In the genomic region with DNA sequence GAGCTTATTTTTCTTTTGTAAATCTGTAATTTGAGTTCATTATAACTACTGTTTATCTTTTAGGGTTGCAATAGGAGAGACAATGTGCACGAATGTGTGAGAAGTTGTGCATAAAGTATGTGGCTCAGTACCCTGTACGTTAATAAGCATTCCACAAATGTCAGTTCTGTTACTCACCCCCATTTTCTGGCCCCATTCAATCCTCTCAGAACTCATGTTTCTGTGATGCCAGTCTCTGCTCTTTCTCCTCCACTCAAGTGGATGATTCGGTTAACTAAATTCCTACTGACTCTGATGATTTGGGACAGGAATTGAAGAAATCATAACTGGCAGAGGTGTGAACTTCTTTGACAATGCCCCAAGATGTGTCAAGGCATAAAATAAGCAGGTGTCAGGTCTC, we compare ENCODE assay signal across 14 cellular contexts.
A peak's percentile ranks its signal among the peaks of the same experiment; 100 is the strongest.
DNase-seq lines count a peak whose midpoint lies in the region; ATAC-seq and FAIRE-seq lines count a peak whose summit lies in the region.
"Had no signal": no experiment of that assay in that cellular context is flagged by ENCODE, and none has a peak within 500 bp of the region (broad histone marks: within the 10 kb centered on the region; RNA-seq: fewer than 3 reads in every experiment).

No MANE protein-coding gene starts in this region.

- DNase-seq in HTR-8/SVneo (ENCODE audit: insufficient read length, low spot score), result peak; percentile 33
- peak; percentile 92 for DNase-seq in astrocyte of the hippocampus (ENCODE audit: low read depth, low spot score)
- no peak for DNase-seq in NCI-H82 treated with DMSO at 0.1 percent for 48 hours (lab: John Stamatoyannopoulos, UW; ENCODE audit: unreplicated experiment)
- DNase-seq: activated CD4-positive, alpha-beta T cell treated with anti-CD3 and anti-CD28 coated beads, Interleukin-2, amount 50 U/mL, for 48 hours; activated gamma-delta T cell treated with Interleukin-2 at 50 U/mL for 16 hours; cerebellar nuclear complex; DND-41; NCI-H1694 treated with DMSO at 0.1 percent for 48 hours had no signal

- H3K4me1 ChIP-seq in ACC112 (ENCODE audit: control insufficient read depth, insufficient read depth, low read length, unreplicated experiment) (peaks cover 19% of the 10 kb centered on the region), iPS-18a (ENCODE audit: control insufficient read depth, low read depth, low read length) (peaks cover 27% of the 10 kb centered on the region)

- H3K9me3 ChIP-seq in iPS-18a (ENCODE audit: control insufficient read depth, low read depth, low read length), result no peaks in the 10 kb centered on the region

- no peak for FAIRE-seq in HTR-8/SVneo (lab: Jason Lieb, UNC)
- FAIRE-seq: A204.1 had no signal

- H3K79me2 ChIP-seq in ACC112 (ENCODE audit: control insufficient read depth, insufficient read depth, low read length, unreplicated experiment), result no peaks in the 10 kb centered on the region

- H3K27me3 ChIP-seq in ACC112 (ENCODE audit: insufficient read depth, low read length) (no peaks in the 10 kb centered on the region), iPS-18a (ENCODE audit: control insufficient read depth, insufficient read depth, low read length) (no peaks in the 10 kb centered on the region)

- peak overlapping the region; percentile 92 for H2AFZ ChIP-seq in ACC112 (ENCODE audit: low read length, unreplicated experiment)

- no peak for ATAC-seq in GM21367 (IDR thresholded peaks at IDR 0.05; ENCODE audit: unreplicated experiment)
- no peak for ATAC-seq in GM18909 (IDR thresholded peaks at IDR 0.05; ENCODE audit: poor library complexity, unreplicated experiment)
- no peak for ATAC-seq in HG02970 (IDR thresholded peaks at IDR 0.05; ENCODE audit: low FRiP score, unreplicated experiment)

- H3K36me3 ChIP-seq in ACC112 (ENCODE audit: insufficient read depth, low read length), result no peaks in the 10 kb centered on the region
- no peaks in the 10 kb centered on the region for H3K36me3 ChIP-seq in iPS-18a (ENCODE audit: control insufficient read depth, low read depth, low read length)

- H3K27ac ChIP-seq in ACC112 (ENCODE audit: low read depth, low read length), result peak overlapping the region; percentile 72
- no peak overlapping the region for H3K27ac ChIP-seq in iPS-18a (ENCODE audit: low read length)

- H3K9ac ChIP-seq in iPS-18a (ENCODE audit: low read length), result no peak overlapping the region

- H3K4me3 ChIP-seq in ACC112 (ENCODE audit: low read depth, low read length), result peak overlapping the region; percentile 23; the same call in 1 of the 2 replicates
- peak overlapping the region; percentile 12 for H3K4me3 ChIP-seq in iPS-18a (ENCODE audit: low read length)
